1 cellular context compared by ENCODE assay signal in the genomic region with DNA sequence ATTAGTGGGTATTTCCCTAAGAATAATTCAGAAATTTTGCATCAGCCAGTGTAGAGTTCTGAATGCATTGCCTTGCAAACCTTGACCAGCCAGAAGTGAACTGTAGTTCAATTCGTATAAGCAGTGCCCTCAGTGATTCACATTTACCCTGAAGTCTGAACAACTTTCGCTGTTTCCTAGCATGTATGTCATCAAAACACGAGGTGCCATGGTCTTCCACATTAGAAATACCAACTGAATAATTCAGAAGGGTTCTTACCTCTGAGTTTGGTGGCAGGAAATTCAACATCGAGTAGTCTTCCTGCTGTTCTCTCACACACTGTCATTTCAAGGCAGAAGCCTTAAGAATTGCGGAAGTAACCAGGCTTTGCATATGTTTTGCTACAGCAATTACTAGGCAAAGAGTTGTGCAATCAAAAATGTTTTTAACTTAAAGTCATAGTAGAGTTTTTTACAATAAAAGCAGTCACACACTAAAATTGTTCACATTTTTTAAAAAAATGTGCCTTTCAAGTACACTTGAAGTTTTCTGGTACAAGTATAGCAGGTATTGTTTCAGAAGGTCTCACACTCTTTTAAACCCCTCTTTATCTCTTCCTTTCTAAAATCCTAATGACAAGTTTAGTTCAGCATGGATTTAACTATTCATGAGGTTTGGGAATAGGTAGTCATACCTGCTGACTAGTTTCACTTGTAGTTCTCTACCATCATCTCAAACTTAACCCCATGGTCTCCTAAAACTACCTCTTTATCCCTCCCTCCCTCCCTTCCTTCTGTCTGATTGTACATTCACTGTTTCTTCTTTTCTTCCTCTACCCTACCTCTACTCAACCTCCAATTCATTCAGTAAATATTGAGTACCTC.
TF ChIP-seq lines count a peak whose summit lies in the region.

No MANE protein-coding gene starts in this region.

TF ChIP-seq in SK-N-SH treated with all-trans-retinoic acid at 6 μM for 48 hours, 23 proteins besides CTCF, POLR2A, EP300 and RAD21:
- TF ChIP-seq PPARA (CRISPR knock-in tag; IDR thresholded peaks at IDR 0.05; ENCODE audit: borderline replicate concordance), result no peak
- TF ChIP-seq CSRNP3 (CRISPR knock-in tag; IDR thresholded peaks at IDR 0.05), result no peak
- TF ChIP-seq TCF4 (CRISPR knock-in tag; IDR thresholded peaks at IDR 0.05; ENCODE audit: borderline replicate concordance), result no peak
- TF ChIP-seq ZNF8 (CRISPR knock-in tag; IDR thresholded peaks at IDR 0.05), result no peak
- TF ChIP-seq TOX (CRISPR knock-in tag; IDR thresholded peaks at IDR 0.05; ENCODE audit: borderline replicate concordance), result no peak
- no peak for TF ChIP-seq ZFP30 (CRISPR knock-in tag; IDR thresholded peaks at IDR 0.05)
- no peak for TF ChIP-seq ZC3H10 (CRISPR knock-in tag; IDR thresholded peaks at IDR 0.05)
- no peak for TF ChIP-seq ARNTL (CRISPR knock-in tag; IDR thresholded peaks at IDR 0.05; ENCODE audit: borderline replicate concordance, low read depth)
- TF ChIP-seq, protein P1, sequence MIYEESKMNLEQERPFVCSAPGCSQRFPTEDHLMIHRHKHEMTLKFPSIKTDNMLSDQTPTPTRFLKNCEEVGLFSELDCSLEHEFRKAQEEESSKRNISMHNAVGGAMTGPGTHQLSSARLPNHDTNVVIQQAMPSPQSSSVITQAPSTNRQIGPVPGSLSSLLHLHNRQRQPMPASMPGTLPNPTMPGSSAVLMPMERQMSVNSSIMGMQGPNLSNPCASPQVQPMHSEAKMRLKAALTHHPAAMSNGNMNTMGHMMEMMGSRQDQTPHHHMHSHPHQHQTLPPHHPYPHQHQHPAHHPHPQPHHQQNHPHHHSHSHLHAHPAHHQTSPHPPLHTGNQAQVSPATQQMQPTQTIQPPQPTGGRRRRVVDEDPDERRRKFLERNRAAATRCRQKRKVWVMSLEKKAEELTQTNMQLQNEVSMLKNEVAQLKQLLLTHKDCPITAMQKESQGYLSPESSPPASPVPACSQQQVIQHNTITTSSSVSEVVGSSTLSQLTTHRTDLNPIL (CRISPR knock-in tag; IDR thresholded peaks at IDR 0.05; ENCODE audit: low read depth), result no peak
- no peak for TF ChIP-seq ZNF565 (CRISPR knock-in tag; conservative IDR thresholded peaks at IDR 0.05; ENCODE audit: low read depth)
- TF ChIP-seq ISL1 (CRISPR knock-in tag; IDR thresholded peaks at IDR 0.05), result no peak
- TF ChIP-seq, protein P2, sequence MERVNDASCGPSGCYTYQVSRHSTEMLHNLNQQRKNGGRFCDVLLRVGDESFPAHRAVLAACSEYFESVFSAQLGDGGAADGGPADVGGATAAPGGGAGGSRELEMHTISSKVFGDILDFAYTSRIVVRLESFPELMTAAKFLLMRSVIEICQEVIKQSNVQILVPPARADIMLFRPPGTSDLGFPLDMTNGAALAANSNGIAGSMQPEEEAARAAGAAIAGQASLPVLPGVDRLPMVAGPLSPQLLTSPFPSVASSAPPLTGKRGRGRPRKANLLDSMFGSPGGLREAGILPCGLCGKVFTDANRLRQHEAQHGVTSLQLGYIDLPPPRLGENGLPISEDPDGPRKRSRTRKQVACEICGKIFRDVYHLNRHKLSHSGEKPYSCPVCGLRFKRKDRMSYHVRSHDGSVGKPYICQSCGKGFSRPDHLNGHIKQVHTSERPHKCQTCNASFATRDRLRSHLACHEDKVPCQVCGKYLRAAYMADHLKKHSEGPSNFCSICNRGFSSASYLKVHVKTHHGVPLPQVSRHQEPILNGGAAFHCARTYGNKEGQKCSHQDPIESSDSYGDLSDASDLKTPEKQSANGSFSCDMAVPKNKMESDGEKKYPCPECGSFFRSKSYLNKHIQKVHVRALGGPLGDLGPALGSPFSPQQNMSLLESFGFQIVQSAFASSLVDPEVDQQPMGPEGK (CRISPR knock-in tag; IDR thresholded peaks at IDR 0.05; ENCODE audit: borderline replicate concordance), result no peak
- no peak for TF ChIP-seq GLIS3 (CRISPR knock-in tag; IDR thresholded peaks at IDR 0.05)
- TF ChIP-seq ZNF70 (CRISPR knock-in tag; IDR thresholded peaks at IDR 0.05), result no peak
- TF ChIP-seq POU6F1 (CRISPR knock-in tag; IDR thresholded peaks at IDR 0.05; ENCODE audit: borderline replicate concordance, low read depth), result no peak
- TF ChIP-seq BACH2 (CRISPR knock-in tag; IDR thresholded peaks at IDR 0.05; ENCODE audit: borderline replicate concordance), result no peak
- TF ChIP-seq RARB (CRISPR knock-in tag; IDR thresholded peaks at IDR 0.05), result no peak
